Comparison of ENCODE assay signal across 26 cellular contexts in the genomic region with DNA sequence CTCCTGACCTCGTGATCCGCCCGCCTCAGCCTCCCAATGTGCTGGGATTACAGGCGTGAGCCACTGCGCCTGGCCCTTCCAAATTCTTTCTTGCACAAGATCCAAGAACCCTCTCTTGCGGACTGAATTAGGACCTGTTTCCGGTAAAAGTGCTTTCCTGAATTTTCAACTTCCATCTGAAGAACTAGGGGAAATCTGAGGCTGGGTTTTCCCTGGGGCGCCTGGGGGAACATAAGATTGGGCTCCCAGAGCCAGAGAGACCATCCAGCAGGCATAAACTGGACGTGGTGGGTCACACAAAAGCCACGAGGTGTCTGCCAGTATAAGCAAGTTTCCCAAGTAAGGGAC. TPM values are rescaled to one million over a fixed set of nuclear protein-coding genes. Genes with fewer than 3 reads are reported as not detected.
"Had no signal": no experiment of that assay in that cellular context is flagged by ENCODE, and none has a peak within 500 bp of the region (broad histone marks: within the 10 kb centered on the region; RNA-seq: fewer than 3 reads in every experiment).

No MANE protein-coding gene starts in this region.

- H3K27ac ChIP-seq: coronary artery, dorsolateral prefrontal cortex, gastrocnemius medialis, prostate gland, right atrium auricular region, sigmoid colon, stomach, thyroid gland, uterus had no signal

- H3K9me3 ChIP-seq: gastrocnemius medialis, prostate gland, right atrium auricular region, sigmoid colon, stomach, thyroid gland, uterus had no signal

- ATAC-seq: gastrocnemius medialis; naive thymus-derived CD8-positive, alpha-beta T cell; stimulated activated effector memory CD8-positive, alpha-beta T cell treated with anti-CD3 and anti-CD28 coated beads, Interleukin-12 subunit alpha, Interleukin-12 subunit beta, amount 100 ng/mL, for 72 hours had no signal

- H3K4me1 ChIP-seq: prostate gland, right atrium auricular region, sigmoid colon, thyroid gland, uterus had no signal

- H3K4me1 Mint-ChIP-seq: naive thymus-derived CD8-positive, alpha-beta T cell; nephron progenitor cell had no signal

- H3K36me3 Mint-ChIP-seq: naive thymus-derived CD8-positive, alpha-beta T cell; stimulated activated effector memory CD8-positive, alpha-beta T cell treated with anti-CD3 and anti-CD28 coated beads, Interleukin-12 subunit alpha, Interleukin-12 subunit beta, amount 100 ng/mL, for 72 hours; type B pancreatic cell had no signal

- H3K4me3 Mint-ChIP-seq: naive thymus-derived CD8-positive, alpha-beta T cell; nephron progenitor cell; stimulated activated effector memory CD8-positive, alpha-beta T cell treated with anti-CD3 and anti-CD28 coated beads, Interleukin-12 subunit alpha, Interleukin-12 subunit beta, amount 100 ng/mL, for 72 hours; type B pancreatic cell had no signal

- FAIRE-seq: keratinocyte had no signal

- H3K27ac Mint-ChIP-seq: naive thymus-derived CD8-positive, alpha-beta T cell; nephron progenitor cell; stimulated activated effector memory CD8-positive, alpha-beta T cell treated with anti-CD3 and anti-CD28 coated beads, Interleukin-12 subunit alpha, Interleukin-12 subunit beta, amount 100 ng/mL, for 72 hours had no signal

- H3K4me3 ChIP-seq: dorsolateral prefrontal cortex, prostate gland, right atrium auricular region, sigmoid colon, stomach, thyroid gland, uterus had no signal

- H3K27me3 ChIP-seq: gastrocnemius medialis, right atrium auricular region, thyroid gland, uterus had no signal

- DNase-seq: dorsolateral prefrontal cortex; effector CD4-positive, alpha-beta T cell; foreskin fibroblast; gastrocnemius medialis; head of caudate nucleus; mammary epithelial cell; naive thymus-derived CD8-positive, alpha-beta T cell; nephron progenitor cell; nucleus accumbens; sigmoid colon; stimulated activated CD4-positive, alpha-beta T cell treated with anti-CD3 and anti-CD28 coated beads, Interleukin-2, amount 100 ng/mL, for 24 hours; stimulated activated CD4-positive, alpha-beta T cell treated with anti-CD3 and anti-CD28 coated beads, Interleukin-4, amount 100 ng/mL, for 24 hours; stimulated activated naive CD4-positive, alpha-beta T cell treated with Interleukin-2 at 50 U/mL for 16 hours; stomach; thyroid gland; uterus had no signal

- H3K9me3 Mint-ChIP-seq: naive thymus-derived CD8-positive, alpha-beta T cell; nephron progenitor cell; stimulated activated effector memory CD8-positive, alpha-beta T cell treated with anti-CD3 and anti-CD28 coated beads, Interleukin-12 subunit alpha, Interleukin-12 subunit beta, amount 100 ng/mL, for 72 hours had no signal

- H3K36me3 ChIP-seq: gastrocnemius medialis, prostate gland, right atrium auricular region, sigmoid colon, stomach, thyroid gland, uterus had no signal

RNA-seq across cellular contexts. Expression of a gene that starts 21.3 kb away (rescaled TPM):
- polyA plus RNA-seq: naive thymus-derived CD8-positive, alpha-beta T cell had no signal

RNA-seq across cellular contexts. Expression of a gene that starts 32.3 kb away (rescaled TPM):
- total RNA-seq: glomerular endothelial cell; myocyte; naive thymus-derived CD8-positive, alpha-beta T cell; osteocyte; skeletal muscle tissue had no signal
- polyA plus RNA-seq: naive thymus-derived CD8-positive, alpha-beta T cell had no signal
